In the genomic region with DNA sequence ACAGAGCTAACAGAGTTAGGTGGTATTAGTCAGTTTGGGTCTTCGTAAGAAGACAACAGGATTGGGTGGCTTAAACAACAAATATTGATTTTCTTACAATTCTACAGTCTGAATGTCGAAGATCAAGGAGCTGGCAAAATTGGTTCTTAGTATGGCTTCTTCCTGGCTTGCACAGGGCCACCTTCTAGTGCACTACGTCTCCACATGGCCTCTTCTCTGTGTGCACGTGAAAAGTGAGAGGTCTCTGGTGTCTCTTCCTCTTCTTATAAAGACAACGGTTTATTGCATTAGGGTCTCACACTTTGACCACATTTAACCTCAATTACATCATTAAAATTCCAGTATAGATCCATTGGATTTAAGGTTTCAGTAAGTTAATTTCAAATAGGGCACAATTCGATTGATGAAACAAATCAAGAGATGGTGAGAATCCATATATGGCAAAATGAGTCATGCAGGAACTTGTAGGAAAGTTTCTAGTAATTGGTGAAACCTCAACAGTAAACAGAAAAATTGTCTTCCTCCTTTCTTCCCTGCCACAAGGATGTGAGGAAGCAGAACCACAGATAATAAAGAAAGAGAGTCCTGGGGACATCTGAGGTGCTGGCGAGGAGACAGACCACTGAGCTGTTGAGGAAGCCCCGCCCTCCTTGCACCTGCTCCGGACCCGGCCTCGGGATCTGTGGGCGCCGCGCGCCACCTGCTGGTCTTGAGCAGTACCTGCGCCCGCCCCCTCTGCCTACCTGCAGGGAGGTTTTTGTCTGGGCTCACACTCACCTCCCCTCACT, we compare ENCODE assay signal across 8 cellular contexts.
DNase-seq lines count a peak whose midpoint lies in the region; ATAC-seq and TF ChIP-seq lines count a peak whose summit lies in the region.

No MANE protein-coding gene starts in this region.

- H3K4ac ChIP-seq in trophoblast cell (ENCODE audit: low read depth, low read length) = no peak overlapping the region

- H2BK120ac ChIP-seq in trophoblast cell (ENCODE audit: insufficient read depth, low read length, poor library complexity) = no peak overlapping the region

- no peaks in the 10 kb centered on the region for H4K20me1 ChIP-seq in hepatocyte (ENCODE audit: insufficient read depth, poor library complexity, severe bottlenecking)

- H3K9me2 ChIP-seq in hepatocyte (replicated peaks; ENCODE audit: insufficient read depth) = no peaks in the 10 kb centered on the region

- DNase-seq in CD1c-positive myeloid dendritic cell (ENCODE audit: extremely low spot score) (peak; percentile 47), NCI-H1105 (lab: John Stamatoyannopoulos, UW) (peak; percentile 87), cardiac fibroblast (ENCODE audit: low read depth in 2 of 2) (peak in 1 of 2 donors; percentile 8), trophoblast cell (peak; percentile 8 to 42), hepatocyte (ENCODE audit: low spot score) (no peak)

- H2AK5ac ChIP-seq in trophoblast cell (ENCODE audit: low read length) = no peak overlapping the region

- H3K9me3 ChIP-seq in trophoblast cell (ENCODE audit: insufficient read depth, low read depth, low read length) (peaks cover 22% of the 10 kb centered on the region), hepatocyte (ENCODE audit: low read depth) (no peaks in the 10 kb centered on the region)

- no peaks in the 10 kb centered on the region for H3K4me1 ChIP-seq in trophoblast cell (ENCODE audit: control insufficient read depth in 1 of 2, insufficient read depth in 2 of 2, low read length in 2 of 2)
- no peaks in the 10 kb centered on the region for H3K4me1 ChIP-seq in hepatocyte (ENCODE audit: insufficient read depth)

- peak; percentile 60 for ATAC-seq in GM19395 (IDR thresholded peaks at IDR 0.05; ENCODE audit: unreplicated experiment)
- ATAC-seq in HG03039 (IDR thresholded peaks at IDR 0.05; ENCODE audit: unreplicated experiment) = no peak

- H3K14ac ChIP-seq in trophoblast cell (ENCODE audit: low read length) = no peak overlapping the region

- no peaks in the 10 kb centered on the region for H3K79me1 ChIP-seq in trophoblast cell (ENCODE audit: low read length)

- no peak overlapping the region for H2BK12ac ChIP-seq in trophoblast cell (ENCODE audit: low read length)

- H4K8ac ChIP-seq in trophoblast cell (ENCODE audit: low read depth, low read length) = no peak overlapping the region

- H3K27me3 ChIP-seq in trophoblast cell (ENCODE audit: insufficient read depth, low read length) (no peaks in the 10 kb centered on the region), hepatocyte (no peaks in the 10 kb centered on the region)

- H2AFZ ChIP-seq in trophoblast cell (ENCODE audit: insufficient read depth, low read length, poor library complexity) = no peak overlapping the region
- H2AFZ ChIP-seq in hepatocyte = no peak overlapping the region

- no CpG with 5 or more reads among the region's 17 CpGs for WGBS in trophoblast cell (ENCODE audit: extremely low coverage, insufficient coverage, insufficient read length)
- WGBS in hepatocyte (ENCODE audit: low lambda C conversion rate, missing lambda C conversion rate) = 54% methylated on average over 17 of the region's 17 CpGs

- no peak overlapping the region for H3K9ac ChIP-seq in trophoblast cell (ENCODE audit: low read length)

- no peak overlapping the region for H3K23ac ChIP-seq in trophoblast cell (ENCODE audit: low read length)

- no peak overlapping the region for H3K4me2 ChIP-seq in trophoblast cell (ENCODE audit: low read length)
- no peak overlapping the region for H3K4me2 ChIP-seq in hepatocyte

- H3K36me3 ChIP-seq in trophoblast cell (ENCODE audit: control insufficient read depth in 1 of 2, insufficient read depth in 2 of 2, low read length in 2 of 2) (no peaks in the 10 kb centered on the region), hepatocyte (replicated peaks; ENCODE audit: insufficient read depth, low read depth) (no peaks in the 10 kb centered on the region)

- H3K27ac ChIP-seq in VCaP (no peak overlapping the region), trophoblast cell (ENCODE audit: low read depth, low read length) (no peak overlapping the region), hepatocyte (no peak overlapping the region)

- H3K79me2 ChIP-seq in trophoblast cell (ENCODE audit: control insufficient read depth, insufficient read depth, low read length, poor library complexity) = no peaks in the 10 kb centered on the region
- no peaks in the 10 kb centered on the region for H3K79me2 ChIP-seq in hepatocyte

- H4K12ac ChIP-seq in trophoblast cell (ENCODE audit: low read depth, low read length) = no peak overlapping the region

- TF ChIP-seq CTCF in VCaP (conservative IDR thresholded peaks at IDR 0.05) (peak; percentile 91), cardiac fibroblast (IDR thresholded peaks at IDR 0.05; ENCODE audit: low read depth, low read length) (peak; percentile 26), hepatocyte (IDR thresholded peaks at IDR 0.05; ENCODE audit: poor library complexity) (no peak)

- H3K18ac ChIP-seq in trophoblast cell (ENCODE audit: low read length) = no peak overlapping the region

- H3K4me3 ChIP-seq in cardiac fibroblast (replicated peaks in 1 of 2; ENCODE audit: low read depth in 2 of 2, low read length in 2 of 2) (no peak overlapping the region), trophoblast cell (ENCODE audit: low read depth, low read length) (no peak overlapping the region), hepatocyte (no peak overlapping the region)

- H2BK5ac ChIP-seq in trophoblast cell (ENCODE audit: low read depth, low read length, poor library complexity) = no peak overlapping the region

- no peak overlapping the region for H4K91ac ChIP-seq in trophoblast cell (ENCODE audit: low read depth, low read length)
